Comparison of ENCODE assay signal across 10 cellular contexts in genomic region chr10:42864575-42864974, GRCh38.
DNase-seq lines count a peak whose midpoint lies in the region; ATAC-seq and TF ChIP-seq lines count a peak whose summit lies in the region.
"Had no signal": no experiment of that assay in that cellular context is flagged by ENCODE, and none has a peak within 500 bp of the region (broad histone marks: within the 10 kb centered on the region; RNA-seq: fewer than 3 reads in every experiment).

No MANE protein-coding gene starts in this region.

- H3K4me1 Mint-ChIP-seq in stimulated activated memory B cell treated with anti-CD40 and anti-IgM and Interleukin-4, amounts not matched to agents 10 μg/mL and 1 μg/mL and 100 μg/mL, for 72 hours, result no peaks in the 10 kb centered on the region
- peaks cover 6% of the 10 kb centered on the region in 2 donors for H3K4me1 Mint-ChIP-seq in immature natural killer cell

- 0 out of 2 replicates have a peak, but pooled peaks cover 2% of the 10 kb centered on the region for H3K27me3 ChIP-seq in HAP-1 (ENCODE audit: low read depth)
- peaks cover 18% of the 10 kb centered on the region for H3K27me3 ChIP-seq in hepatocyte

- H3K36me3 ChIP-seq in HAP-1 (replicated peaks), result no peaks in the 10 kb centered on the region
- no peaks in the 10 kb centered on the region for H3K36me3 ChIP-seq in hepatocyte (replicated peaks; ENCODE audit: insufficient read depth, low read depth)
- H3K36me3 ChIP-seq: neutrophil had no signal

- H3K4me3 ChIP-seq in AG10803 (ENCODE audit: low read length) (no peak overlapping the region), HAP-1 (no peak overlapping the region), hepatocyte (no peak overlapping the region)

- no peak overlapping the region for H3K27ac ChIP-seq in hepatocyte
- H3K27ac ChIP-seq: neutrophil had no signal

- H3K4me3 Mint-ChIP-seq in stimulated activated memory B cell treated with anti-CD40 and anti-IgM and Interleukin-4, amounts not matched to agents 10 μg/mL and 1 μg/mL and 100 μg/mL, for 72 hours, result no peak overlapping the region
- no peak overlapping the region for H3K4me3 Mint-ChIP-seq in immature natural killer cell

- no peak overlapping the region for H2AFZ ChIP-seq in hepatocyte

- in situ Hi-C loops in HAP-1 (cut with MboI; ENCODE audit: low sequenced_read_pairs), result no loop called here
- in situ Hi-C loops in SK-MEL-5 (cut with HindIII; ENCODE audit: low pct_unique_long_range_greater_than_20kb, low sequenced_read_pairs), result no loop called here

- 28% methylated on average over 8 of the region's 8 CpGs for WGBS in hepatocyte (ENCODE audit: low lambda C conversion rate, missing lambda C conversion rate)

- no peak overlapping the region for H3K27ac Mint-ChIP-seq in stimulated activated memory B cell treated with anti-CD40 and anti-IgM and Interleukin-4, amounts not matched to agents 10 μg/mL and 1 μg/mL and 100 μg/mL, for 72 hours
- H3K27ac Mint-ChIP-seq in immature natural killer cell, result no peak overlapping the region

- H4K20me1 ChIP-seq in hepatocyte (ENCODE audit: insufficient read depth, poor library complexity, severe bottlenecking), result no peaks in the 10 kb centered on the region

- peaks cover 39% of the 10 kb centered on the region for H3K27me3 Mint-ChIP-seq in stimulated activated memory B cell treated with anti-CD40 and anti-IgM and Interleukin-4, amounts not matched to agents 10 μg/mL and 1 μg/mL and 100 μg/mL, for 72 hours
- H3K27me3 Mint-ChIP-seq in immature natural killer cell (ENCODE audit: low read depth in 3 of 3), result peaks cover 4 to 20% (median 5%) of the 10 kb centered on the region in 3 donors

- H3K36me3 Mint-ChIP-seq in stimulated activated memory B cell treated with anti-CD40 and anti-IgM and Interleukin-4, amounts not matched to agents 10 μg/mL and 1 μg/mL and 100 μg/mL, for 72 hours, result no peaks in the 10 kb centered on the region
- no peaks in the 10 kb centered on the region for H3K36me3 Mint-ChIP-seq in immature natural killer cell

- H3K4me1 ChIP-seq in HAP-1, result no peaks in the 10 kb centered on the region
- H3K4me1 ChIP-seq in hepatocyte (ENCODE audit: insufficient read depth), result no peaks in the 10 kb centered on the region

- H3K9me3 Mint-ChIP-seq in stimulated activated memory B cell treated with anti-CD40 and anti-IgM and Interleukin-4, amounts not matched to agents 10 μg/mL and 1 μg/mL and 100 μg/mL, for 72 hours, result no peaks in the 10 kb centered on the region
- no peaks in the 10 kb centered on the region for H3K9me3 Mint-ChIP-seq in immature natural killer cell

- H3K9me3 ChIP-seq in HAP-1 (no peaks in the 10 kb centered on the region), hepatocyte (ENCODE audit: low read depth) (no peaks in the 10 kb centered on the region)
- H3K9me3 ChIP-seq: neutrophil had no signal

- no peak overlapping the region for H3K4me2 ChIP-seq in hepatocyte

- DNase-seq in AG10803 (ENCODE audit: low read depth) (no peak), HAP-1 (ENCODE audit: low spot score in 2 of 2) (peak; percentile 3 to 66), SK-MEL-5 (ENCODE audit: low read depth, low spot score) (peak; percentile 44), hepatocyte (ENCODE audit: low spot score) (no peak), GM19238 (ENCODE audit: insufficient read length, low spot score) (no peak), activated gamma-delta T cell (lab: John Stamatoyannopoulos, UW) (no peak), immature natural killer cell (no peak)
- DNase-seq: GOT3 had no signal

- TF ChIP-seq CTCF in AG10803 (conservative IDR thresholded peaks at IDR 0.05; ENCODE audit: low read length) (peak; percentile 32; the same call in 1 of the 2 replicates), hepatocyte (IDR thresholded peaks at IDR 0.05; ENCODE audit: poor library complexity) (peak; percentile 31)

- no peaks in the 10 kb centered on the region for H3K79me2 ChIP-seq in hepatocyte

- no peak for ATAC-seq in stimulated activated memory B cell treated with anti-CD40 and anti-IgM and Interleukin-4, amounts not matched to agents 10 μg/mL and 1 μg/mL and 100 μg/mL, for 72 hours

- H3K9me2 ChIP-seq in hepatocyte (replicated peaks; ENCODE audit: insufficient read depth), result no peaks in the 10 kb centered on the region

Comparison
In these comparisons a context has a peak if more than half of its experiments do, and no peak if none do; other contexts are left out.
1. DNase-seq: peak in HAP-1 (2 of 2) and SK-MEL-5 (single experiment); none in AG10803 (single experiment), hepatocyte (single experiment), GM19238 (single experiment), activated gamma-delta T cell (single experiment) and immature natural killer cell (0 of 3).